In genomic region chr19:42140125-42140754, GRCh38 we compare ENCODE assay signal across 8 cellular contexts. TPM values are rescaled to one million over a fixed set of nuclear protein-coding genes. Genes with fewer than 3 reads are reported as not detected.
DNase-seq lines count a peak whose midpoint lies in the region; TF ChIP-seq lines count a peak whose summit lies in the region.

No MANE protein-coding gene starts in this region.

- in situ Hi-C loops in G401 (cut with HindIII; ENCODE audit: low sequenced_read_pairs): no loop called here

- no peak for TF ChIP-seq POLR2A in NB4 (IDR thresholded peaks at IDR 0.05; ENCODE audit: extremely low read depth, insufficient read length)
- TF ChIP-seq POLR2A in prostate gland (IDR thresholded peaks at IDR 0.05): no peak

- no peaks in the 10 kb centered on the region for H3K27me3 ChIP-seq in prostate gland (replicated peaks; ENCODE audit: insufficient read depth)

- intact Hi-C loops in prostate gland (cut with DNase I): no loop called here

- H3K36me3 ChIP-seq in prostate gland: no peaks in the 10 kb centered on the region

- no peaks in the 10 kb centered on the region for H3K9me3 ChIP-seq in prostate gland

- WGBS in prostate gland: 23% methylated on average over 8 of the region's 8 CpGs

- DNase-seq in CD1c-positive myeloid dendritic cell (ENCODE audit: extremely low spot score): peak; percentile 75
- peak; percentile 74 for DNase-seq in NB4 (ENCODE audit: low read depth)
- DNase-seq in dedifferentiated amniotic fluid mesenchymal stem cell (ENCODE audit: extremely low spot score): peak; percentile 32
- peak; percentile 76 for DNase-seq in mucosa of gallbladder (ENCODE audit: low spot score)
- no peak for DNase-seq in prostate gland (ENCODE audit: low spot score)
- no peak for DNase-seq in DMS114 treated with DMSO at 0.1 percent for 48 hours (lab: John Stamatoyannopoulos, UW; ENCODE audit: unreplicated experiment)
- no peak for DNase-seq in effector CD8-positive, alpha-beta T cell (lab: John Stamatoyannopoulos, UW)
- DNase-seq in G401 (ENCODE audit: low spot score): no peak

- H3K4me1 ChIP-seq in prostate gland (replicated peaks): no peaks in the 10 kb centered on the region

- TF ChIP-seq CTCF in NB4 (IDR thresholded peaks at IDR 0.05; ENCODE audit: low read depth, low read length) (no peak), prostate gland (IDR thresholded peaks at IDR 0.05) (no peak)

- no peak overlapping the region for H3K27ac ChIP-seq in prostate gland

- H3K4me3 ChIP-seq in NB4 (ENCODE audit: low read depth, low read length): no peak overlapping the region
- no peak overlapping the region for H3K4me3 ChIP-seq in prostate gland

RNA-seq across cellular contexts. Expression of gene POU2F2, which starts 8.0 kb away (rescaled TPM):
- 4.3 TPM for total RNA-seq in mucosa of gallbladder
- total RNA-seq in prostate gland: 10 to 100 TPM in 1 of 2 donors, 1 to 10 TPM in 1; 3.4 to 17.4 TPM
- not detected in 2 replicates for total RNA-seq in G401 (2014; rRNA removed; shearing (Covaris generic))

Comparison
In these comparisons a context has a peak if more than half of its experiments do, and no peak if none do; other contexts are left out.
1. DNase-seq: peak in CD1c-positive myeloid dendritic cell (single experiment), NB4 (single experiment), dedifferentiated amniotic fluid mesenchymal stem cell (single experiment) and mucosa of gallbladder (single experiment); none in prostate gland (single experiment), DMS114 treated with DMSO at 0.1 percent for 48 hours (single experiment), effector CD8-positive, alpha-beta T cell (single experiment) and G401 (single experiment).